Comparison of ENCODE assay signal across 7 cellular contexts in genomic region chr2:19899853-19900525, GRCh38. TPM values are rescaled to one million over a fixed set of nuclear protein-coding genes. Genes with fewer than 3 reads are reported as not detected.
DNase-seq lines count a peak whose midpoint lies in the region; ATAC-seq and TF ChIP-seq lines count a peak whose summit lies in the region.

No MANE protein-coding gene starts in this region.

- DNase-seq in HCT116 (ENCODE audit: low read depth, low spot score) (no peak), EL (no peak), GM19238 (ENCODE audit: insufficient read length, low spot score) (no peak)
- DNase-seq in T-helper 2 cell treated with Interferon-gamma antibody and Interleukin-4, amounts not matched to agents 5 μg/mL and 100 μg/mL, for 36 hours (ENCODE audit: low spot score): no peak

- H3K36me3 ChIP-seq in HCT116 (ENCODE audit: control insufficient read depth in 1 of 2, insufficient read depth in 2 of 2, low read length in 2 of 2) (no peaks in the 10 kb centered on the region), iPS-18a (ENCODE audit: control insufficient read depth, low read depth, low read length) (no peaks in the 10 kb centered on the region), subcutaneous abdominal adipose tissue (ENCODE audit: control insufficient read depth in 5 of 5, insufficient read depth in 5 of 5, low read length in 5 of 5) (no peaks in the 10 kb centered on the region)

- TF ChIP-seq POLR2A in HCT116 (IDR thresholded peaks at IDR 0.05; ENCODE audit: borderline replicate concordance, extremely low read depth, insufficient read depth, insufficient read length): no peak

- peaks cover 41% of the 10 kb centered on the region for H3K79me2 ChIP-seq in HCT116 (ENCODE audit: insufficient read depth, low read length)

- H3K9me3 Mint-ChIP-seq in T-helper 2 cell treated with Interferon-gamma antibody and Interleukin-4, amounts not matched to agents 5 μg/mL and 100 μg/mL, for 36 hours: peaks cover 5% of the 10 kb centered on the region

- H4K20me1 ChIP-seq in HCT116 (ENCODE audit: insufficient read depth): no peaks in the 10 kb centered on the region

- no TSS peak for BruUV-seq in HCT116 (replicated peaks; lab: Mats Ljungman, UMichigan)

- H3K4me1 ChIP-seq in HCT116 (ENCODE audit: control insufficient read depth in 1 of 2, insufficient read depth in 2 of 2, low read length in 2 of 2): peaks cover 11 to 18% of the 10 kb centered on the region in 2 experiments
- peaks cover 9% of the 10 kb centered on the region for H3K4me1 ChIP-seq in iPS-18a (ENCODE audit: control insufficient read depth, low read depth, low read length)
- H3K4me1 ChIP-seq in subcutaneous abdominal adipose tissue (ENCODE audit: control insufficient read depth in 5 of 5, insufficient read depth in 5 of 5, low read length in 5 of 5): peaks cover 7 to 42% (median 39%) of the 10 kb centered on the region in 5 donors

- TF ChIP-seq CTCF in HCT116 (IDR thresholded peaks at IDR 0.05 in 2 of 3, conservative IDR thresholded peaks at IDR 0.05 in 1 of 3; ENCODE audit: borderline replicate concordance in 1 of 3, insufficient read depth in 1 of 3, low read depth in 2 of 3, low read length in 2 of 3): no peak

- H3K27ac ChIP-seq in HCT116 (ENCODE audit: low read depth, low read length) (no peak overlapping the region), iPS-18a (ENCODE audit: low read length) (no peak overlapping the region), subcutaneous abdominal adipose tissue (ENCODE audit: low read depth, low read length) (peak overlapping the region; percentile 94)

- POLR2A ChIA-PET in HCT116 (lab: Charles Lee): no interaction called here

- no peaks in the 10 kb centered on the region for H3K9me2 ChIP-seq in HCT116 (ENCODE audit: insufficient read depth)

- H3K4me2 ChIP-seq in HCT116 (ENCODE audit: low read length): peak overlapping the region; percentile 97

- H3K4me1 Mint-ChIP-seq in T-helper 2 cell treated with Interferon-gamma antibody and Interleukin-4, amounts not matched to agents 5 μg/mL and 100 μg/mL, for 36 hours (ENCODE audit: low read depth): peaks cover 52% of the 10 kb centered on the region

- intact Hi-C loops in HCT116 (cut with micrococcal nuclease): no loop called here

- RAD21 ChIA-PET in HCT116 (lab: Charles Lee; ENCODE audit: low non-redundant PET in 1 of 2, low total read pairs in 2 of 2, uncharacterized antibody in 2 of 2, unreplicated experiment in 2 of 2): interaction anchor here in 1 of 2 experiments (0.7 kb wide), 1 partner anchor 29 kb away, joined by 3 read pairs; no protein-coding TSS in a partner anchor

- H3K27ac Mint-ChIP-seq in T-helper 2 cell treated with Interferon-gamma antibody and Interleukin-4, amounts not matched to agents 5 μg/mL and 100 μg/mL, for 36 hours: peak overlapping the region; percentile 99

- H3K4me3 ChIP-seq in HCT116 (replicated peaks in 1 of 2; ENCODE audit: low read depth in 1 of 2, low read length in 2 of 2): peak overlapping the region; percentile 76 to 91
- peak overlapping the region; percentile 80 for H3K4me3 ChIP-seq in iPS-18a (ENCODE audit: low read length)
- H3K4me3 ChIP-seq in subcutaneous abdominal adipose tissue (ENCODE audit: low read depth in 1 of 5, low read length in 5 of 5): peak overlapping the region; percentile 77 to 99 (median 97)

- peak overlapping the region; percentile 99 for H3K4me3 Mint-ChIP-seq in T-helper 2 cell treated with Interferon-gamma antibody and Interleukin-4, amounts not matched to agents 5 μg/mL and 100 μg/mL, for 36 hours

- TF ChIP-seq RAD21 in HCT116 (IDR thresholded peaks at IDR 0.05; ENCODE audit: low read depth): no peak

- H3K9me3 ChIP-seq in HCT116 (ENCODE audit: control insufficient read depth in 1 of 2, insufficient read depth in 1 of 2, low read depth in 1 of 2, low read length in 2 of 2) (no peaks in the 10 kb centered on the region), iPS-18a (ENCODE audit: control insufficient read depth, low read depth, low read length) (no peaks in the 10 kb centered on the region), subcutaneous abdominal adipose tissue (ENCODE audit: control insufficient read depth in 5 of 5, low read length in 5 of 5) (no peaks in the 10 kb centered on the region)

- H3K36me3 Mint-ChIP-seq in T-helper 2 cell treated with Interferon-gamma antibody and Interleukin-4, amounts not matched to agents 5 μg/mL and 100 μg/mL, for 36 hours (ENCODE audit: low read depth): peaks cover 35% of the 10 kb centered on the region

- peak; percentile 33 for ATAC-seq in GM18502 (IDR thresholded peaks at IDR 0.05; ENCODE audit: poor library complexity, unreplicated experiment)
- ATAC-seq in HCT116: no peak

- H2AFZ ChIP-seq in HCT116 (ENCODE audit: low read depth, low read length, poor library complexity, severe bottlenecking): no peak overlapping the region

- peak overlapping the region; percentile 96 for H3K9ac ChIP-seq in HCT116 (ENCODE audit: low read length)
- peak overlapping the region; percentile 95 for H3K9ac ChIP-seq in iPS-18a (ENCODE audit: low read length)
- H3K9ac ChIP-seq in subcutaneous abdominal adipose tissue (ENCODE audit: low read length in 5 of 5): peak overlapping the region in 4 of 5 donors; percentile 86 to 99 (median 90)

- CTCF ChIA-PET in HCT116 (lab: Charles Lee): no interaction called here

- H3K27me3 ChIP-seq in HCT116 (ENCODE audit: insufficient read depth, low read length) (no peaks in the 10 kb centered on the region), iPS-18a (ENCODE audit: control insufficient read depth, insufficient read depth, low read length) (no peaks in the 10 kb centered on the region), subcutaneous abdominal adipose tissue (ENCODE audit: control insufficient read depth in 5 of 5, insufficient read depth in 4 of 5, low read length in 5 of 5) (no peaks in the 10 kb centered on the region)

- peaks cover 4% of the 10 kb centered on the region for H3K27me3 Mint-ChIP-seq in T-helper 2 cell treated with Interferon-gamma antibody and Interleukin-4, amounts not matched to agents 5 μg/mL and 100 μg/mL, for 36 hours (ENCODE audit: low read depth)

TF ChIP-seq in HCT116, 20 proteins besides CTCF, POLR2A, EP300 and RAD21:
- TF ChIP-seq ATF3 (IDR thresholded peaks at IDR 0.05) (no peak), POLR2AphosphoS5 (IDR thresholded peaks at IDR 0.05; ENCODE audit: low read depth, low read length) (no peak), FOSL1 (IDR thresholded peaks at IDR 0.05; ENCODE audit: low read depth) (no peak)

RNA-seq across cellular contexts. Expression of gene TTC32, which starts 1.8 kb away (rescaled TPM):
- 6.3 TPM for total RNA-seq in HCT116 (2021; ENCODE audit: unreplicated experiment)
- polyA plus RNA-seq in HCT116 (2012): 5.3 and 5.6 TPM in 2 replicates
